34 cellular contexts compared by ENCODE assay signal in the genomic region with DNA sequence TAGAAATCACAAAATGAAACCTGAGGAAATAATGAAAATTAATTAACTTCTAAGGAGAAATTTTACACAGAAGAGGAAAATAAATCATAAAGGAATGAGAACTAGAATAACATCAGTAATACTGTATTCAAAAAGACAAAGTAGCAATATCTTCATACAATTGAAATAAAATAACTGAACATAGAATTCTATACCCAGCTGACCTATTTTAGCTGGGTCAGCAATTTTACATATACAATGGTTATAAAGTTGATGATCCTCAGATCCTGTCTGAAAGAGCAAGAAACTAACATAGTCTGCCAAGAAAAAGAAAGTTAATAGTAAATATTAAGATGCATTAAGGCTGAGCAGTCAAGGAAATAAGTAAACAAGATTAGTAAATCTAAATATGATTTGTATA.
"Had no signal": no experiment of that assay in that cellular context is flagged by ENCODE, and none has a peak within 500 bp of the region (broad histone marks: within the 10 kb centered on the region; RNA-seq: fewer than 3 reads in every experiment).

No MANE protein-coding gene starts in this region.

- FAIRE-seq: astrocyte, bronchial epithelial cell, TTC549 had no signal

- H3K27me3 ChIP-seq: brain microvascular endothelial cell, esophagus muscularis mucosa, foreskin keratinocyte, gastrocnemius medialis, heart left ventricle had no signal

- H3K36me3 ChIP-seq: brain microvascular endothelial cell, esophagus muscularis mucosa, gastrocnemius medialis, heart left ventricle, WERI-Rb-1 had no signal

- DNase-seq: activated B cell treated with CpG ODN at 0.5 μM for 24 hours; activated CD4-positive, alpha-beta memory T cell treated with anti-CD3 and anti-CD28 coated beads for 36 hours; activated CD4-positive, alpha-beta T cell treated with anti-CD3 and anti-CD28 coated beads for 36 hours; activated CD4-positive, alpha-beta T cell treated with anti-CD3 and anti-CD28 coated beads, Interleukin-2, amount 10 ng/mL, durations not matched to agents 24 days and 14 days; activated CD4-positive, CD25-positive, alpha-beta regulatory T cell treated with anti-CD3 and anti-CD28 coated beads, Interleukin-2, amount 50 U/mL, for 72 hours; activated CD8-positive, alpha-beta memory T cell treated with anti-CD3 and anti-CD28 coated beads, Interleukin-2, amount 10 ng/mL, durations not matched to agents 7 days and 5 days; activated CD8-positive, alpha-beta memory T cell treated with anti-CD3 and anti-CD28 coated beads, Interleukin-2, amount 50 U/mL, for 4 hours; activated CD8-positive, alpha-beta T cell treated with anti-CD3 and anti-CD28 coated beads, Interleukin-2, amount 10 ng/mL, durations not matched to agents 7 days and 5 days; activated effector memory CD4-positive, alpha-beta T cell treated with Interleukin-2 at 50 U/mL for 16 hours; activated gamma-delta T cell treated with Interleukin-2 at 50 U/mL for 16 hours; activated naive CD4-positive, alpha-beta T cell treated with anti-CD3 and anti-CD28 coated beads, Interleukin-2, amount 50 U/mL, for 16 hours; activated naive CD4-positive, alpha-beta T cell treated with Interleukin-2 at 50 U/mL for 16 hours; activated T-cell treated with anti-CD3 and anti-CD28 coated beads, Interleukin-2, amount 50 U/mL, for 4 hours; amniotic stem cell; anterior cingulate cortex; brain microvascular endothelial cell; cortex of kidney; dermis blood vessel endothelial cell; effector CD4-positive, alpha-beta T cell; effector memory CD8-positive, alpha-beta T cell; erythroblast; foreskin keratinocyte; gastrocnemius medialis; glutamatergic neuron; heart left ventricle; T-helper 2 cell; WERI-Rb-1 had no signal

- H3K36me3 Mint-ChIP-seq: activated CD4-positive, alpha-beta memory T cell treated with anti-CD3 and anti-CD28 coated beads for 36 hours; activated CD8-positive, alpha-beta memory T cell treated with anti-CD3 and anti-CD28 coated beads, Interleukin-2, amount 10 ng/mL, durations not matched to agents 7 days and 5 days had no signal

- H3K27me3 Mint-ChIP-seq: activated B cell treated with CpG ODN at 0.5 μM for 24 hours; activated CD4-positive, alpha-beta memory T cell treated with anti-CD3 and anti-CD28 coated beads for 36 hours; activated CD8-positive, alpha-beta memory T cell treated with anti-CD3 and anti-CD28 coated beads, Interleukin-2, amount 10 ng/mL, durations not matched to agents 7 days and 5 days; activated naive CD8-positive, alpha-beta T cell; activated T-helper 17 cell treated with anti-CD3 and anti-CD28 coated beads, Interleukin-2, amount 50 U/mL, for 72 hours; central memory CD8-positive, alpha-beta T cell; effector memory CD8-positive, alpha-beta T cell had no signal

- H3K4me3 ChIP-seq: esophagus muscularis mucosa, gastrocnemius medialis, heart left ventricle had no signal

- H3K4me1 ChIP-seq: esophagus muscularis mucosa, foreskin keratinocyte, gastrocnemius medialis had no signal

- H3K27ac ChIP-seq: brain microvascular endothelial cell, esophagus muscularis mucosa, foreskin keratinocyte, gastrocnemius medialis, heart left ventricle, WERI-Rb-1 had no signal

- ATAC-seq: activated CD4-positive, alpha-beta T cell treated with anti-CD3 and anti-CD28 coated beads for 36 hours; activated CD8-positive, alpha-beta memory T cell treated with anti-CD3 and anti-CD28 coated beads, Interleukin-2, amount 10 ng/mL, durations not matched to agents 7 days and 5 days; activated CD8-positive, alpha-beta T cell treated with anti-CD3 and anti-CD28 coated beads, Interleukin-2, amount 10 ng/mL, durations not matched to agents 7 days and 5 days; activated T-cell treated with anti-CD3 and anti-CD28 coated beads, Interleukin-2, amount 50 U/mL, for 4 hours; activated T-helper 17 cell treated with anti-CD3 and anti-CD28 coated beads, Interleukin-2, amount 50 U/mL, for 72 hours; effector memory CD8-positive, alpha-beta T cell; foreskin keratinocyte; gastrocnemius medialis; heart left ventricle had no signal

- H3K9me3 Mint-ChIP-seq: activated CD4-positive, alpha-beta T cell treated with anti-CD3 and anti-CD28 coated beads, Interleukin-2, amount 10 ng/mL, durations not matched to agents 24 days and 14 days; activated T-cell treated with anti-CD3 and anti-CD28 coated beads, Interleukin-2, amount 50 U/mL, for 4 hours; activated T-helper 17 cell treated with anti-CD3 and anti-CD28 coated beads, Interleukin-2, amount 50 U/mL, for 72 hours; central memory CD8-positive, alpha-beta T cell; effector memory CD8-positive, alpha-beta T cell had no signal

- H3K9me3 ChIP-seq: esophagus muscularis mucosa, gastrocnemius medialis had no signal

- H3K4me3 Mint-ChIP-seq: activated B cell treated with CpG ODN at 0.5 μM for 24 hours; activated CD4-positive, alpha-beta memory T cell treated with anti-CD3 and anti-CD28 coated beads for 36 hours; activated CD4-positive, alpha-beta T cell treated with anti-CD3 and anti-CD28 coated beads for 36 hours; activated CD4-positive, alpha-beta T cell treated with anti-CD3 and anti-CD28 coated beads, Interleukin-2, amount 10 ng/mL, durations not matched to agents 24 days and 14 days; activated CD8-positive, alpha-beta memory T cell treated with anti-CD3 and anti-CD28 coated beads, Interleukin-2, amount 10 ng/mL, durations not matched to agents 7 days and 5 days; activated CD8-positive, alpha-beta T cell treated with anti-CD3 and anti-CD28 coated beads, Interleukin-2, amount 10 ng/mL, durations not matched to agents 7 days and 5 days; activated naive CD8-positive, alpha-beta T cell; activated T-cell treated with anti-CD3 and anti-CD28 coated beads, Interleukin-2, amount 50 U/mL, for 4 hours; activated T-helper 17 cell treated with anti-CD3 and anti-CD28 coated beads, Interleukin-2, amount 50 U/mL, for 72 hours; central memory CD8-positive, alpha-beta T cell; effector memory CD8-positive, alpha-beta T cell had no signal

- H3K4me1 Mint-ChIP-seq: activated B cell treated with CpG ODN at 0.5 μM for 24 hours; activated CD4-positive, alpha-beta T cell treated with anti-CD3 and anti-CD28 coated beads for 36 hours; activated CD4-positive, alpha-beta T cell treated with anti-CD3 and anti-CD28 coated beads, Interleukin-2, amount 10 ng/mL, durations not matched to agents 24 days and 14 days; activated CD8-positive, alpha-beta memory T cell treated with anti-CD3 and anti-CD28 coated beads, Interleukin-2, amount 10 ng/mL, durations not matched to agents 7 days and 5 days; activated T-helper 17 cell treated with anti-CD3 and anti-CD28 coated beads, Interleukin-2, amount 50 U/mL, for 72 hours; central memory CD8-positive, alpha-beta T cell had no signal

- H3K27ac Mint-ChIP-seq: activated B cell treated with CpG ODN at 0.5 μM for 24 hours; activated CD4-positive, alpha-beta memory T cell treated with anti-CD3 and anti-CD28 coated beads for 36 hours; activated CD4-positive, alpha-beta T cell treated with anti-CD3 and anti-CD28 coated beads for 36 hours; activated CD4-positive, alpha-beta T cell treated with anti-CD3 and anti-CD28 coated beads, Interleukin-2, amount 10 ng/mL, durations not matched to agents 24 days and 14 days; activated CD8-positive, alpha-beta memory T cell treated with anti-CD3 and anti-CD28 coated beads, Interleukin-2, amount 10 ng/mL, durations not matched to agents 7 days and 5 days; activated CD8-positive, alpha-beta T cell treated with anti-CD3 and anti-CD28 coated beads, Interleukin-2, amount 10 ng/mL, durations not matched to agents 7 days and 5 days; activated naive CD8-positive, alpha-beta T cell; activated T-helper 17 cell treated with anti-CD3 and anti-CD28 coated beads, Interleukin-2, amount 50 U/mL, for 72 hours; effector memory CD8-positive, alpha-beta T cell had no signal
